Comparison of ENCODE assay signal across 9 cellular contexts in genomic region chr7:28984631-28985030, GRCh38. TPM values are rescaled to one million over a fixed set of nuclear protein-coding genes. Genes with fewer than 3 reads are reported as not detected.
DNase-seq lines count a peak whose midpoint lies in the region; ATAC-seq and TF ChIP-seq lines count a peak whose summit lies in the region.
"Had no signal": no experiment of that assay in that cellular context is flagged by ENCODE, and none has a peak within 500 bp of the region (broad histone marks: within the 10 kb centered on the region; RNA-seq: fewer than 3 reads in every experiment).

No MANE protein-coding gene starts in this region.

- DNase-seq in NCI-H2227 treated with DMSO at 0.1 percent for 48 hours (lab: John Stamatoyannopoulos, UW), result peak; percentile 10
- DNase-seq in NCI-H2227 (lab: John Stamatoyannopoulos, UW; ENCODE audit: unreplicated experiment), result no peak
- DNase-seq in amniotic stem cell (lab: John Stamatoyannopoulos, UW), result peak; percentile 59
- DNase-seq in iPS DF 4.7 (ENCODE audit: extremely low read depth, low spot score), result peak; percentile 36
- DNase-seq in type B pancreatic cell (ENCODE audit: extremely low spot score, unreplicated experiment), result no peak
- DNase-seq in activated naive CD8-positive, alpha-beta T cell treated with anti-CD3 and anti-CD28 coated beads, Interleukin-2, amount 50 U/mL, for 24 hours, result no peak
- no peak for DNase-seq in CD4-positive, alpha-beta T cell
- no peak for DNase-seq in stimulated activated CD4-positive, alpha-beta T cell treated with anti-CD3 and anti-CD28 coated beads, Interleukin-1b, Interleukin-23, amount 100 ng/mL, for 48 hours

- peaks cover 25% of the 10 kb centered on the region for H3K9me3 Mint-ChIP-seq in type B pancreatic cell
- no peaks in the 10 kb centered on the region for H3K9me3 Mint-ChIP-seq in activated naive CD8-positive, alpha-beta T cell treated with anti-CD3 and anti-CD28 coated beads, Interleukin-2, amount 50 U/mL, for 24 hours
- H3K9me3 Mint-ChIP-seq in CD4-positive, alpha-beta T cell, result no peaks in the 10 kb centered on the region

- H3K27me3 Mint-ChIP-seq in type B pancreatic cell, result no peaks in the 10 kb centered on the region
- peaks cover 6% of the 10 kb centered on the region for H3K27me3 Mint-ChIP-seq in activated naive CD8-positive, alpha-beta T cell treated with anti-CD3 and anti-CD28 coated beads, Interleukin-2, amount 50 U/mL, for 24 hours
- H3K27me3 Mint-ChIP-seq in CD4-positive, alpha-beta T cell, result peaks cover 20% of the 10 kb centered on the region

- H3K4me3 Mint-ChIP-seq in type B pancreatic cell, result peak overlapping the region; percentile 21
- no peak overlapping the region for H3K4me3 Mint-ChIP-seq in activated naive CD8-positive, alpha-beta T cell treated with anti-CD3 and anti-CD28 coated beads, Interleukin-2, amount 50 U/mL, for 24 hours
- no peak overlapping the region for H3K4me3 Mint-ChIP-seq in CD4-positive, alpha-beta T cell

- peak overlapping the region; percentile 26 for H3K27ac Mint-ChIP-seq in type B pancreatic cell
- no peak overlapping the region for H3K27ac Mint-ChIP-seq in activated naive CD8-positive, alpha-beta T cell treated with anti-CD3 and anti-CD28 coated beads, Interleukin-2, amount 50 U/mL, for 24 hours
- no peak overlapping the region for H3K27ac Mint-ChIP-seq in CD4-positive, alpha-beta T cell

- H3K27ac ChIP-seq in CD4-positive, alpha-beta T cell (ENCODE audit: low read depth, low read length), result no peak overlapping the region
- H3K27ac ChIP-seq: C4-2B had no signal

- H3K27me3 ChIP-seq in CD4-positive, alpha-beta T cell (ENCODE audit: control insufficient read depth, insufficient read depth, low read length), result peaks cover 6% of the 10 kb centered on the region

- CTCF ChIA-PET in CD4-positive, alpha-beta T cell (lab: Charles Lee), result no interaction called here

- intact Hi-C loops in CD4-positive, alpha-beta T cell (cut with DNase I, micrococcal nuclease), result no loop called here

- peaks cover 12% of the 10 kb centered on the region for H3K36me3 Mint-ChIP-seq in type B pancreatic cell
- H3K36me3 Mint-ChIP-seq in activated naive CD8-positive, alpha-beta T cell treated with anti-CD3 and anti-CD28 coated beads, Interleukin-2, amount 50 U/mL, for 24 hours (ENCODE audit: low read depth), result no peaks in the 10 kb centered on the region
- H3K36me3 Mint-ChIP-seq in CD4-positive, alpha-beta T cell (ENCODE audit: low read depth), result no peaks in the 10 kb centered on the region

- POLR2A ChIA-PET in CD4-positive, alpha-beta T cell (lab: Charles Lee), result no interaction called here

- no peaks in the 10 kb centered on the region for H3K9me3 ChIP-seq in CD4-positive, alpha-beta T cell (ENCODE audit: control insufficient read depth, low read length)

- peaks cover 65% of the 10 kb centered on the region for H3K4me1 Mint-ChIP-seq in type B pancreatic cell (ENCODE audit: unreplicated experiment)
- H3K4me1 Mint-ChIP-seq in activated naive CD8-positive, alpha-beta T cell treated with anti-CD3 and anti-CD28 coated beads, Interleukin-2, amount 50 U/mL, for 24 hours, result no peaks in the 10 kb centered on the region
- H3K4me1 Mint-ChIP-seq in CD4-positive, alpha-beta T cell (ENCODE audit: low read depth), result no peaks in the 10 kb centered on the region

- ATAC-seq in activated naive CD8-positive, alpha-beta T cell treated with anti-CD3 and anti-CD28 coated beads, Interleukin-2, amount 50 U/mL, for 24 hours, result no peak
- ATAC-seq in CD4-positive, alpha-beta T cell (ENCODE audit: poor library complexity), result no peak

- TF ChIP-seq CTCF in type B pancreatic cell (conservative IDR thresholded peaks at IDR 0.05), result no peak
- TF ChIP-seq CTCF in CD4-positive, alpha-beta T cell (IDR thresholded peaks at IDR 0.05), result no peak

RNA-seq across cellular contexts. Expression of gene TRIL, which starts 26.5 kb away (rescaled TPM):
- total RNA-seq in type B pancreatic cell (ENCODE audit: low replicate concordance), result 3.9 and 42.9 TPM in 2 replicates
- not detected for total RNA-seq in CD4-positive, alpha-beta T cell

Comparison
In these comparisons a context has a peak if more than half of its experiments do, and no peak if none do; other contexts are left out.
1. DNase-seq: peak in NCI-H2227 treated with DMSO at 0.1 percent for 48 hours (single experiment), amniotic stem cell (single experiment) and iPS DF 4.7 (single experiment); none in NCI-H2227 (single experiment), type B pancreatic cell (single experiment), activated naive CD8-positive, alpha-beta T cell treated with anti-CD3 and anti-CD28 coated beads, Interleukin-2, amount 50 U/mL, for 24 hours (single experiment), CD4-positive, alpha-beta T cell (0 of 10) and stimulated activated CD4-positive, alpha-beta T cell treated with anti-CD3 and anti-CD28 coated beads, Interleukin-1b, Interleukin-23, amount 100 ng/mL, for 48 hours (single experiment).